In the genomic region with DNA sequence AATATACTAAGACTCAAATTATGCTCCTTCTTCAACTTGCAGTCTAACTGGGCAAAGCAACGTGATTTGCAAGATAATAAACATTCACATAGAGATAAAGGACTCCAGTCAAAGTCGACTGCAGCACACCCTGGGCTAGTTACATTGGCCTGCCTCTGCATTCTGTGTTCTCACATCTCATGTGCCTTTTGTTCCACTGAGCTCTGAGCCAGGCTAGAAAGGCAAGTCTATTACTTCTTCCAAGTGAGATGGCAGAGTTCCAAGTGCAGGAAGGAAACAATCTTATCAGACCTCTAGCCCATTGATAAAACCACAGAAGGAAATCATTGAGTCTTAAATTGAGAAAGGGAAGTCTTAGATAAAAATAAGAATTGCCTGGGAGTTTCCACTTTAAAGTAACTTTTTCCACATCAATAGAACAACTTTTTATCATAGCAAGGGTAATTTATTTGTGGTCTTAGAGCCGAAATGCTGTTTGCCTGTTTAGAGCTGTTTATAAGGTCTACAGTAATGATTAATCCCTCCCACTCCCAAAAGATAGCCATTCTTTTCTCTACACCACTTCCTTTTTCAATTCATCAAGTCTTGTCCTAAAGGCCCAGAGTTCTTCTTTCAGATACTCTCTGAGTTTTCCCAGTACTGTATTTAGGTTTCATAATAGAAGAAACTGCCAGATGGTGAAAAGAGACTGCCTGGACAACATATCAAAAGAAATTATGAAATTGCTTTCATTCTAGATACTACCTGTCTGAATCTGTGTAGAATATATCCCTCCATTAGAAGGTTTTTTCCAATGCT, we compare ENCODE assay signal across 8 cellular contexts.
DNase-seq lines count a peak whose midpoint lies in the region; ATAC-seq and TF ChIP-seq lines count a peak whose summit lies in the region.

No MANE protein-coding gene starts in this region.

- H3K4me3 ChIP-seq in fibroblast of the aortic adventitia (ENCODE audit: low read depth, low read length) (no peak overlapping the region), esophagus squamous epithelium (no peak overlapping the region)

- no peak overlapping the region for H3K27ac ChIP-seq in esophagus squamous epithelium

- no peak for TF ChIP-seq POLR2A in esophagus squamous epithelium (IDR thresholded peaks at IDR 0.05)

- no peaks in the 10 kb centered on the region for H3K36me3 ChIP-seq in esophagus squamous epithelium

- H3K27me3 ChIP-seq in esophagus squamous epithelium: peaks cover 0 to 3% (median 0%) of the 10 kb centered on the region in 4 donors

- no peaks in the 10 kb centered on the region for H3K9me3 ChIP-seq in esophagus squamous epithelium

- ATAC-seq in GM21515 (IDR thresholded peaks at IDR 0.05; ENCODE audit: unreplicated experiment) (peak; percentile 89), HG03457 (IDR thresholded peaks at IDR 0.05; ENCODE audit: unreplicated experiment) (peak; percentile 72)

- DNase-seq in Daoy (ENCODE audit: low read depth) (peak; percentile 17), fibroblast of the aortic adventitia (ENCODE audit: low read depth) (peak; percentile 81), GDM1 (lab: John Stamatoyannopoulos, UW) (no peak), esophagus squamous epithelium (lab: John Stamatoyannopoulos, UW) (no peak)
- DNase-seq in stimulated activated CD4-positive, alpha-beta T cell treated with anti-CD3 and anti-CD28 coated beads, Interleukin-4, amount 100 ng/mL, for 1 hour: no peak
- DNase-seq in activated T-cell treated with anti-CD3 and anti-CD28 coated beads, Interleukin-2, amount 50 U/mL, for 48 hours: no peak

- H3K4me1 ChIP-seq in esophagus squamous epithelium: no peaks in the 10 kb centered on the region

- intact Hi-C loops in esophagus squamous epithelium (cut with DNase I): no loop called here

- TF ChIP-seq CTCF in fibroblast of the aortic adventitia (IDR thresholded peaks at IDR 0.05; ENCODE audit: insufficient read depth, low read length) (no peak), esophagus squamous epithelium (IDR thresholded peaks at IDR 0.05) (no peak)

- 6 to 17% methylated on average over 3 of the region's 3 CpGs for WGBS in esophagus squamous epithelium, 2 donors

Comparison
In these comparisons a context has a peak if more than half of its experiments do, and no peak if none do; other contexts are left out.
1. DNase-seq: peak in Daoy (single experiment) and fibroblast of the aortic adventitia (single experiment); none in GDM1 (single experiment), stimulated activated CD4-positive, alpha-beta T cell treated with anti-CD3 and anti-CD28 coated beads, Interleukin-4, amount 100 ng/mL, for 1 hour (single experiment), esophagus squamous epithelium (single experiment) and activated T-cell treated with anti-CD3 and anti-CD28 coated beads, Interleukin-2, amount 50 U/mL, for 48 hours (0 of 2).